Comparison of ENCODE assay signal across 1 cellular context in the genomic region with DNA sequence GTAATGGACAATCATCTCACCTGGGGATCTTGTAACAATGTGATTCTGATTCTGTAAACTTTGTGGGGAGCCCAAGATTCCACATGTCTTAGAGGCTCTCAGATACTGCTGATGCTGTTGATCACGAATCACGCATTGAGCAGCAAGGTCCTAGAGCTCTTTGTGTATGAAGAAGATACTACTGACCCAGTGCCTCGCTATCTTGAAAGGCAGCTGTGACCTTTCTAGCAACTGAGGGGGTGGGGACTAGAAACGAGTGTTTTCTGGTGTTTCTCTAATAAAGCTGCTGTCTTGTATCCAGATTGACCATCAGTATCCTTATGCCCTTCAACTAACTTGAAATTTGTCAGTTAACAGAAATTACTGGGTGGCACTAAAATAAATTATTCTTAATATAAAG.
TF ChIP-seq lines count a peak whose summit lies in the region.

No MANE protein-coding gene starts in this region.

TF ChIP-seq in K562, 482 proteins besides CTCF, POLR2A, EP300 and RAD21 (continued from another document):
- TF ChIP-seq, protein P1, sequence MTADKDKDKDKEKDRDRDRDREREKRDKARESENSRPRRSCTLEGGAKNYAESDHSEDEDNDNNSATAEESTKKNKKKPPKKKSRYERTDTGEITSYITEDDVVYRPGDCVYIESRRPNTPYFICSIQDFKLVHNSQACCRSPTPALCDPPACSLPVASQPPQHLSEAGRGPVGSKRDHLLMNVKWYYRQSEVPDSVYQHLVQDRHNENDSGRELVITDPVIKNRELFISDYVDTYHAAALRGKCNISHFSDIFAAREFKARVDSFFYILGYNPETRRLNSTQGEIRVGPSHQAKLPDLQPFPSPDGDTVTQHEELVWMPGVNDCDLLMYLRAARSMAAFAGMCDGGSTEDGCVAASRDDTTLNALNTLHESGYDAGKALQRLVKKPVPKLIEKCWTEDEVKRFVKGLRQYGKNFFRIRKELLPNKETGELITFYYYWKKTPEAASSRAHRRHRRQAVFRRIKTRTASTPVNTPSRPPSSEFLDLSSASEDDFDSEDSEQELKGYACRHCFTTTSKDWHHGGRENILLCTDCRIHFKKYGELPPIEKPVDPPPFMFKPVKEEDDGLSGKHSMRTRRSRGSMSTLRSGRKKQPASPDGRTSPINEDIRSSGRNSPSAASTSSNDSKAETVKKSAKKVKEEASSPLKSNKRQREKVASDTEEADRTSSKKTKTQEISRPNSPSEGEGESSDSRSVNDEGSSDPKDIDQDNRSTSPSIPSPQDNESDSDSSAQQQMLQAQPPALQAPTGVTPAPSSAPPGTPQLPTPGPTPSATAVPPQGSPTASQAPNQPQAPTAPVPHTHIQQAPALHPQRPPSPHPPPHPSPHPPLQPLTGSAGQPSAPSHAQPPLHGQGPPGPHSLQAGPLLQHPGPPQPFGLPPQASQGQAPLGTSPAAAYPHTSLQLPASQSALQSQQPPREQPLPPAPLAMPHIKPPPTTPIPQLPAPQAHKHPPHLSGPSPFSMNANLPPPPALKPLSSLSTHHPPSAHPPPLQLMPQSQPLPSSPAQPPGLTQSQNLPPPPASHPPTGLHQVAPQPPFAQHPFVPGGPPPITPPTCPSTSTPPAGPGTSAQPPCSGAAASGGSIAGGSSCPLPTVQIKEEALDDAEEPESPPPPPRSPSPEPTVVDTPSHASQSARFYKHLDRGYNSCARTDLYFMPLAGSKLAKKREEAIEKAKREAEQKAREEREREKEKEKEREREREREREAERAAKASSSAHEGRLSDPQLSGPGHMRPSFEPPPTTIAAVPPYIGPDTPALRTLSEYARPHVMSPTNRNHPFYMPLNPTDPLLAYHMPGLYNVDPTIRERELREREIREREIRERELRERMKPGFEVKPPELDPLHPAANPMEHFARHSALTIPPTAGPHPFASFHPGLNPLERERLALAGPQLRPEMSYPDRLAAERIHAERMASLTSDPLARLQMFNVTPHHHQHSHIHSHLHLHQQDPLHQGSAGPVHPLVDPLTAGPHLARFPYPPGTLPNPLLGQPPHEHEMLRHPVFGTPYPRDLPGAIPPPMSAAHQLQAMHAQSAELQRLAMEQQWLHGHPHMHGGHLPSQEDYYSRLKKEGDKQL (CRISPR knock-in tag; IDR thresholded peaks at IDR 0.05; ENCODE audit: borderline replicate concordance): no peak
- peak; percentile 33; the same call in 1 of the 2 replicates for TF ChIP-seq SMARCA4 (IDR thresholded peaks at IDR 0.05)
- TF ChIP-seq, protein P2, sequence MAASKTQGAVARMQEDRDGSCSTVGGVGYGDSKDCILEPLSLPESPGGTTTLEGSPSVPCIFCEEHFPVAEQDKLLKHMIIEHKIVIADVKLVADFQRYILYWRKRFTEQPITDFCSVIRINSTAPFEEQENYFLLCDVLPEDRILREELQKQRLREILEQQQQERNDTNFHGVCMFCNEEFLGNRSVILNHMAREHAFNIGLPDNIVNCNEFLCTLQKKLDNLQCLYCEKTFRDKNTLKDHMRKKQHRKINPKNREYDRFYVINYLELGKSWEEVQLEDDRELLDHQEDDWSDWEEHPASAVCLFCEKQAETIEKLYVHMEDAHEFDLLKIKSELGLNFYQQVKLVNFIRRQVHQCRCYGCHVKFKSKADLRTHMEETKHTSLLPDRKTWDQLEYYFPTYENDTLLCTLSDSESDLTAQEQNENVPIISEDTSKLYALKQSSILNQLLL (CRISPR knock-in tag; IDR thresholded peaks at IDR 0.05; ENCODE audit: borderline replicate concordance): no peak
- peak; percentile 78 for TF ChIP-seq EGR1 (conservative IDR thresholded peaks at IDR 0.05)
- TF ChIP-seq ARID1B (IDR thresholded peaks at IDR 0.05): peak; percentile 69
- no peak for TF ChIP-seq SNRNP70 (optimal IDR thresholded peaks at IDR 0.05; ENCODE audit: low read depth, low read length)
- TF ChIP-seq, protein P3, sequence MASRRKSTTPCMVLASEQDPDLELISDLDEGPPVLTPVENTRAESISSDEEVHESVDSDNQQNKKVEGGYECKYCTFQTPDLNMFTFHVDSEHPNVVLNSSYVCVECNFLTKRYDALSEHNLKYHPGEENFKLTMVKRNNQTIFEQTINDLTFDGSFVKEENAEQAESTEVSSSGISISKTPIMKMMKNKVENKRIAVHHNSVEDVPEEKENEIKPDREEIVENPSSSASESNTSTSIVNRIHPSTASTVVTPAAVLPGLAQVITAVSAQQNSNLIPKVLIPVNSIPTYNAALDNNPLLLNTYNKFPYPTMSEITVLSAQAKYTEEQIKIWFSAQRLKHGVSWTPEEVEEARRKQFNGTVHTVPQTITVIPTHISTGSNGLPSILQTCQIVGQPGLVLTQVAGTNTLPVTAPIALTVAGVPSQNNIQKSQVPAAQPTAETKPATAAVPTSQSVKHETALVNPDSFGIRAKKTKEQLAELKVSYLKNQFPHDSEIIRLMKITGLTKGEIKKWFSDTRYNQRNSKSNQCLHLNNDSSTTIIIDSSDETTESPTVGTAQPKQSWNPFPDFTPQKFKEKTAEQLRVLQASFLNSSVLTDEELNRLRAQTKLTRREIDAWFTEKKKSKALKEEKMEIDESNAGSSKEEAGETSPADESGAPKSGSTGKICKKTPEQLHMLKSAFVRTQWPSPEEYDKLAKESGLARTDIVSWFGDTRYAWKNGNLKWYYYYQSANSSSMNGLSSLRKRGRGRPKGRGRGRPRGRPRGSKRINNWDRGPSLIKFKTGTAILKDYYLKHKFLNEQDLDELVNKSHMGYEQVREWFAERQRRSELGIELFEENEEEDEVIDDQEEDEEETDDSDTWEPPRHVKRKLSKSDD (conservative IDR thresholded peaks at IDR 0.05; ENCODE audit: low read length): no peak
- TF ChIP-seq TAL1 (IDR thresholded peaks at IDR 0.05): peak; percentile 59; the same call in 1 of the 2 replicates
- TF ChIP-seq, protein P4, sequence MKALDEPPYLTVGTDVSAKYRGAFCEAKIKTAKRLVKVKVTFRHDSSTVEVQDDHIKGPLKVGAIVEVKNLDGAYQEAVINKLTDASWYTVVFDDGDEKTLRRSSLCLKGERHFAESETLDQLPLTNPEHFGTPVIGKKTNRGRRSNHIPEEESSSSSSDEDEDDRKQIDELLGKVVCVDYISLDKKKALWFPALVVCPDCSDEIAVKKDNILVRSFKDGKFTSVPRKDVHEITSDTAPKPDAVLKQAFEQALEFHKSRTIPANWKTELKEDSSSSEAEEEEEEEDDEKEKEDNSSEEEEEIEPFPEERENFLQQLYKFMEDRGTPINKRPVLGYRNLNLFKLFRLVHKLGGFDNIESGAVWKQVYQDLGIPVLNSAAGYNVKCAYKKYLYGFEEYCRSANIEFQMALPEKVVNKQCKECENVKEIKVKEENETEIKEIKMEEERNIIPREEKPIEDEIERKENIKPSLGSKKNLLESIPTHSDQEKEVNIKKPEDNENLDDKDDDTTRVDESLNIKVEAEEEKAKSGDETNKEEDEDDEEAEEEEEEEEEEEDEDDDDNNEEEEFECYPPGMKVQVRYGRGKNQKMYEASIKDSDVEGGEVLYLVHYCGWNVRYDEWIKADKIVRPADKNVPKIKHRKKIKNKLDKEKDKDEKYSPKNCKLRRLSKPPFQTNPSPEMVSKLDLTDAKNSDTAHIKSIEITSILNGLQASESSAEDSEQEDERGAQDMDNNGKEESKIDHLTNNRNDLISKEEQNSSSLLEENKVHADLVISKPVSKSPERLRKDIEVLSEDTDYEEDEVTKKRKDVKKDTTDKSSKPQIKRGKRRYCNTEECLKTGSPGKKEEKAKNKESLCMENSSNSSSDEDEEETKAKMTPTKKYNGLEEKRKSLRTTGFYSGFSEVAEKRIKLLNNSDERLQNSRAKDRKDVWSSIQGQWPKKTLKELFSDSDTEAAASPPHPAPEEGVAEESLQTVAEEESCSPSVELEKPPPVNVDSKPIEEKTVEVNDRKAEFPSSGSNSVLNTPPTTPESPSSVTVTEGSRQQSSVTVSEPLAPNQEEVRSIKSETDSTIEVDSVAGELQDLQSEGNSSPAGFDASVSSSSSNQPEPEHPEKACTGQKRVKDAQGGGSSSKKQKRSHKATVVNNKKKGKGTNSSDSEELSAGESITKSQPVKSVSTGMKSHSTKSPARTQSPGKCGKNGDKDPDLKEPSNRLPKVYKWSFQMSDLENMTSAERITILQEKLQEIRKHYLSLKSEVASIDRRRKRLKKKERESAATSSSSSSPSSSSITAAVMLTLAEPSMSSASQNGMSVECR (CRISPR knock-in tag; IDR thresholded peaks at IDR 0.05): no peak
- no peak for TF ChIP-seq ARNT (IDR thresholded peaks at IDR 0.05)
- TF ChIP-seq CHD2 (IDR thresholded peaks at IDR 0.05; ENCODE audit: low read depth, low read length): no peak
- TF ChIP-seq, protein P5, sequence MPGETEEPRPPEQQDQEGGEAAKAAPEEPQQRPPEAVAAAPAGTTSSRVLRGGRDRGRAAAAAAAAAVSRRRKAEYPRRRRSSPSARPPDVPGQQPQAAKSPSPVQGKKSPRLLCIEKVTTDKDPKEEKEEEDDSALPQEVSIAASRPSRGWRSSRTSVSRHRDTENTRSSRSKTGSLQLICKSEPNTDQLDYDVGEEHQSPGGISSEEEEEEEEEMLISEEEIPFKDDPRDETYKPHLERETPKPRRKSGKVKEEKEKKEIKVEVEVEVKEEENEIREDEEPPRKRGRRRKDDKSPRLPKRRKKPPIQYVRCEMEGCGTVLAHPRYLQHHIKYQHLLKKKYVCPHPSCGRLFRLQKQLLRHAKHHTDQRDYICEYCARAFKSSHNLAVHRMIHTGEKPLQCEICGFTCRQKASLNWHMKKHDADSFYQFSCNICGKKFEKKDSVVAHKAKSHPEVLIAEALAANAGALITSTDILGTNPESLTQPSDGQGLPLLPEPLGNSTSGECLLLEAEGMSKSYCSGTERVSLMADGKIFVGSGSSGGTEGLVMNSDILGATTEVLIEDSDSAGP (CRISPR knock-in tag; IDR thresholded peaks at IDR 0.05): no peak
- TF ChIP-seq, protein P6, sequence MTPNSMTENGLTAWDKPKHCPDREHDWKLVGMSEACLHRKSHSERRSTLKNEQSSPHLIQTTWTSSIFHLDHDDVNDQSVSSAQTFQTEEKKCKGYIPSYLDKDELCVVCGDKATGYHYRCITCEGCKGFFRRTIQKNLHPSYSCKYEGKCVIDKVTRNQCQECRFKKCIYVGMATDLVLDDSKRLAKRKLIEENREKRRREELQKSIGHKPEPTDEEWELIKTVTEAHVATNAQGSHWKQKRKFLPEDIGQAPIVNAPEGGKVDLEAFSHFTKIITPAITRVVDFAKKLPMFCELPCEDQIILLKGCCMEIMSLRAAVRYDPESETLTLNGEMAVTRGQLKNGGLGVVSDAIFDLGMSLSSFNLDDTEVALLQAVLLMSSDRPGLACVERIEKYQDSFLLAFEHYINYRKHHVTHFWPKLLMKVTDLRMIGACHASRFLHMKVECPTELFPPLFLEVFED (CRISPR knock-in tag; conservative IDR thresholded peaks at IDR 0.05): no peak
- peak; percentile 81 for TF ChIP-seq CBFA2T3 (IDR thresholded peaks at IDR 0.05)
